1 cellular context compared by ENCODE assay signal in the genomic region with DNA sequence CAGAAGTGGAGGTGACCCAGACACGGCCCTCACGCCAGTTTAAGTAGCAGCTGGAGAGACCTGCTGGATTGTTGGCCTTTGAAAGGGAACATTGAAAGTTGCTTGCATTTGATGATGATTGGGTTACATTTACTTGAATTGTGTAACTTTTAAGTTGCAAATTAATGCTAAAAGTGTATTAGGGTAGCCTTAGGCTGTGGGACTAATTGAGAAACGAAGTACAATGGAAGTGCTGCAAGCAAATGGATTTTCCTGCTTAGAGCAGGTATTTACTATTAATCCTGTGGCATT.
TF ChIP-seq lines count a peak whose summit lies in the region.

No MANE protein-coding gene starts in this region.

TF ChIP-seq in endothelial cell of umbilical vein, 7 proteins besides CTCF, POLR2A, EP300 and RAD21:
- no peak for TF ChIP-seq MYC (IDR thresholded peaks at IDR 0.05; ENCODE audit: low read depth, low read length)
- TF ChIP-seq JUN (IDR thresholded peaks at IDR 0.05; ENCODE audit: borderline replicate concordance, insufficient read depth, insufficient read length, low read depth): no peak
- TF ChIP-seq EZH2 (IDR thresholded peaks at IDR 0.05; ENCODE audit: borderline replicate concordance, low read depth, low read length, severe bottlenecking): no peak
- no peak for TF ChIP-seq GATA2 (IDR thresholded peaks at IDR 0.05; ENCODE audit: insufficient read depth, insufficient read length, low read depth, low read length)
- no peak for TF ChIP-seq POLR2AphosphoS5 (IDR thresholded peaks at IDR 0.05; ENCODE audit: insufficient read depth, low read depth, low read length)
- TF ChIP-seq, protein P1, sequence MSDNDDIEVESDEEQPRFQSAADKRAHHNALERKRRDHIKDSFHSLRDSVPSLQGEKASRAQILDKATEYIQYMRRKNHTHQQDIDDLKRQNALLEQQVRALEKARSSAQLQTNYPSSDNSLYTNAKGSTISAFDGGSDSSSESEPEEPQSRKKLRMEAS (IDR thresholded peaks at IDR 0.05; ENCODE audit: insufficient read depth, insufficient read length): no peak
- no peak for TF ChIP-seq FOS (IDR thresholded peaks at IDR 0.05; ENCODE audit: borderline replicate concordance, insufficient read depth, low read length)
